In the genomic region with DNA sequence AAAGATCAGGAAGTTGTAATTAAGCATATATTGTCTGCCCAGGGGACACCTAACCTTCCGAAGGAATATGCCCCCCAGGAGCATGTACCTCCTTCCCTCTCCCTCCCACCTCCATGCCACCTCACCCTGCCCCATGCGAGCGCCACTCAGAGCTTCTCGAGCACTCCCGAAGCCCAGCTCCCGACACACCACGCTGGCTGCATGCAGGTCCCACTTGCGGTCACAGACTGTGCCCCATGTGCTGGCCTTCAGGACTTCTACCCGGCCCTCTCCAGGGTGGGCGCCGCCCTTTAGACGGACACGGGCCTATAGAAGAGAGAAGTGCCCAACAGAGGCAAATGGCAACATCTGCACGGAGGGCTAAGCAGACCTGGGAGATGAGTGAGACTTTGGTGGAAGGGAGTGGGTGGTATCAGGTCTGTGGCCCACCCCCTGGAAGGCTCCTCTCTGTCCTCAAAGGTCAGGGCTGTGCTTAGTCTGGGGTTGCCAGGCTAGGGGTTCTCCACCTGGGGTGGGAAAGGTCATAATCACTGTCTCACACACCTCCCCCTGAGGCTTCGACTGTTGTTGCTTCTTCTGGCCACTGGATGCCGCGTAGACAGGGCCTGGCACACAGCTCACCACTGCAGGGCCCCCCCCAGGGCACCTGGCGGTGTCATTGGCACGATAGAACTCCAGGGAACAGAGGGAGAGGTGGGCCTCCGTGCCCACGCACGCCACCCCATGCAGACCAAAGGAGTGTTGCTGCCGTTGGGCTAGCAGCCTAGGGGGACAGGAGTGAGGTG, we compare ENCODE assay signal across 14 cellular contexts. TPM values are rescaled to one million over a fixed set of nuclear protein-coding genes. Genes with fewer than 3 reads are reported as not detected.
DNase-seq lines count a peak whose midpoint lies in the region; ATAC-seq, FAIRE-seq and TF ChIP-seq lines count a peak whose summit lies in the region.
"Had no signal": no experiment of that assay in that cellular context is flagged by ENCODE, and none has a peak within 500 bp of the region (broad histone marks: within the 10 kb centered on the region; RNA-seq: fewer than 3 reads in every experiment).

No MANE protein-coding gene starts in this region.

- H3K27me3 Mint-ChIP-seq in HFFc6 (ENCODE audit: insufficient read depth): no peaks in the 10 kb centered on the region

- TF ChIP-seq CTCF in DND-41 (IDR thresholded peaks at IDR 0.05; ENCODE audit: borderline replicate concordance, extremely low read depth, low read length, poor library complexity, severe bottlenecking) (no peak), HFFc6 (IDR thresholded peaks at IDR 0.05) (0 out of 2 replicates have a peak, but pooled peaks have one; percentile 13), K562 (IDR thresholded peaks at IDR 0.05 in 2 of 3, conservative IDR thresholded peaks at IDR 0.05 in 1 of 3; ENCODE audit: insufficient read depth in 2 of 3, low read depth in 1 of 3, low read length in 3 of 3) (no peak), spleen (IDR thresholded peaks at IDR 0.05 in 8 of 11, conservative IDR thresholded peaks at IDR 0.05 in 3 of 11) (no peak)

- H3K27ac Mint-ChIP-seq in HFFc6: no peak overlapping the region; the same call in 1 of the 2 replicates
- H3K27ac Mint-ChIP-seq: CD4-positive, CD25-positive, alpha-beta regulatory T cell had no signal

- no peaks in the 10 kb centered on the region for H3K9me1 ChIP-seq in K562 (ENCODE audit: control insufficient read depth, insufficient read depth, low read length)

- POLR2A ChIA-PET in K562 (lab: Yijun Ruan, JAX): interaction anchor here (0.6 kb wide), 1 partner anchor 21 kb away, joined by 3 read pairs; no protein-coding TSS in a partner anchor

- H3K79me2 ChIP-seq in DND-41 (ENCODE audit: insufficient read depth, low read length) (no peaks in the 10 kb centered on the region), K562 (ENCODE audit: control insufficient read depth, insufficient read depth, low read length) (peaks cover 8% of the 10 kb centered on the region)

- H3K9ac ChIP-seq in DND-41 (ENCODE audit: low read depth, low read length): no peak overlapping the region
- H3K9ac ChIP-seq in K562 (ENCODE audit: insufficient read depth in 1 of 2, low read depth in 2 of 2, low read length in 2 of 2): peak overlapping the region in 1 of 2 experiments; percentile 37; a peak in 1 of 4 replicates

- peaks cover 5% of the 10 kb centered on the region for H3K27me3 ChIP-seq in DND-41 (ENCODE audit: insufficient read depth, low read length, poor library complexity)
- no peaks in the 10 kb centered on the region for H3K27me3 ChIP-seq in K562 (ENCODE audit: control insufficient read depth in 2 of 2, insufficient read depth in 2 of 2, low read length in 2 of 2)
- no peaks in the 10 kb centered on the region for H3K27me3 ChIP-seq in spleen (replicated peaks in 1 of 7)

- peaks cover 9% of the 10 kb centered on the region for H3K36me3 Mint-ChIP-seq in HFFc6 (ENCODE audit: low read depth)

- ATAC-seq in DND-41 (ENCODE audit: insufficient read depth, low read depth) (peak; percentile 23; the same call in 1 of the 3 replicates), K562 (no peak), HG03280 (IDR thresholded peaks at IDR 0.05; ENCODE audit: unreplicated experiment) (no peak)

- H2AFZ ChIP-seq in DND-41 (ENCODE audit: low read depth, low read length) (no peak overlapping the region), K562 (ENCODE audit: low read depth, low read length) (no peak overlapping the region)

- no peak overlapping the region for H3K4me3 Mint-ChIP-seq in HFFc6
- H3K4me3 Mint-ChIP-seq: CD4-positive, CD25-positive, alpha-beta regulatory T cell had no signal

- CTCF ChIA-PET in K562 (lab: Yijun Ruan, JAX; ENCODE audit: low intra/inter-chr PET ratio): interaction anchor here (0.6 kb wide), 1 partner anchor 58 kb away, joined by 3 read pairs; no protein-coding TSS in a partner anchor

- no peak for FAIRE-seq in K562 (lab: Jason Lieb, UNC)

- H4K20me1 ChIP-seq in DND-41 (ENCODE audit: insufficient read depth, low read length) (no peaks in the 10 kb centered on the region), K562 (replicated peaks; ENCODE audit: control insufficient read depth, insufficient read depth, low read length) (no peaks in the 10 kb centered on the region)

- H3K9me3 Mint-ChIP-seq in HFFc6: no peaks in the 10 kb centered on the region
- H3K9me3 Mint-ChIP-seq: CD4-positive, CD25-positive, alpha-beta regulatory T cell had no signal

- TF ChIP-seq RAD21 in K562 (CRISPR knock-in tag; conservative IDR thresholded peaks at IDR 0.05 in 1 of 2, IDR thresholded peaks at IDR 0.05 in 1 of 2): no peak

- intact Hi-C loops in K562 (cut with micrococcal nuclease): no loop called here
- intact Hi-C loops in spleen (cut with DNase I; ENCODE audit: low total_unique reads): no loop called here

- no TSS peak for BruUV-seq in K562 (replicated peaks; lab: Mats Ljungman, UMichigan)

- peaks cover 23% of the 10 kb centered on the region for H3K36me3 ChIP-seq in DND-41 (ENCODE audit: insufficient read depth, low read length)
- H3K36me3 ChIP-seq in K562 (ENCODE audit: control insufficient read depth, insufficient read depth, low read length): peaks cover 24% of the 10 kb centered on the region
- H3K36me3 ChIP-seq in spleen: peaks cover 0 to 32% (median 12%) of the 10 kb centered on the region in 6 donors

- TF ChIP-seq EP300 in K562 (IDR thresholded peaks at IDR 0.05; ENCODE audit: low read length): no peak

- TF ChIP-seq POLR2A in K562 (conservative IDR thresholded peaks at IDR 0.05): no peak
- TF ChIP-seq POLR2A in spleen (IDR thresholded peaks at IDR 0.05): no peak

- in situ Hi-C loops in K562 (cut with MboI): no loop called here

- H3K4me2 ChIP-seq in DND-41 (ENCODE audit: insufficient read depth, low read length) (no peak overlapping the region), K562 (ENCODE audit: insufficient read depth, low read length) (no peak overlapping the region)

- H3K4me1 Mint-ChIP-seq in HFFc6 (ENCODE audit: low read depth): peaks cover 28% of the 10 kb centered on the region

- DNase-seq in DND-41: no peak
- no peak for DNase-seq in HFFc6
- no peak for DNase-seq in K562 (ENCODE audit: extremely low read depth in 1 of 4, low spot score in 3 of 4)
- peak; percentile 71 for DNase-seq in spleen
- no peak for DNase-seq in mesenteric fat pad (ENCODE audit: low spot score)
- DNase-seq in substantia nigra (lab: John Stamatoyannopoulos, UW): no peak
- DNase-seq: AML-193; CD4-positive, CD25-positive, alpha-beta regulatory T cell; NCI-H1417; NCI-H2029; NCI-H510A treated with DMSO at 0.1 percent for 48 hours had no signal

- H3K4me1 ChIP-seq in DND-41 (ENCODE audit: insufficient read depth, low read length) (peaks cover 7% of the 10 kb centered on the region), K562 (replicated peaks in 1 of 2; ENCODE audit: control insufficient read depth in 2 of 2, insufficient read depth in 2 of 2, low read length in 2 of 2) (peaks cover 11 to 20% of the 10 kb centered on the region in 2 experiments; a peak in 4 of 5 replicates), spleen (peaks cover 4 to 41% (median 12%) of the 10 kb centered on the region in 6 donors)

- WGBS in K562 (ENCODE audit: insufficient coverage, low coverage, missing lambda C conversion rate): 50% methylated on average over 18 of the region's 23 CpGs
- 87 to 91% (median 90%) methylated on average over 21 to 23 of the region's 23 CpGs for WGBS in spleen, 5 donors

- H3K9me3 ChIP-seq in DND-41 (ENCODE audit: insufficient read depth, low read length, severe bottlenecking) (no peaks in the 10 kb centered on the region), K562 (replicated peaks; ENCODE audit: control insufficient read depth, insufficient read depth, low read depth, low read length) (no peaks in the 10 kb centered on the region), spleen (no peaks in the 10 kb centered on the region)

- H3K4me3 ChIP-seq in DND-41 (ENCODE audit: low read depth in 1 of 2, low read length in 2 of 2) (no peak overlapping the region), K562 (no peak overlapping the region), spleen (no peak overlapping the region)

- H3K27ac ChIP-seq in DND-41 (ENCODE audit: low read length) (no peak overlapping the region), K562 (ENCODE audit: extremely low read depth, low read depth, low read length) (no peak overlapping the region), spleen (no peak overlapping the region), substantia nigra (ENCODE audit: low read depth, low read length, poor library complexity, severe bottlenecking) (no peak overlapping the region)

RNA-seq across cellular contexts. Expression of a gene that starts 6.6 kb away (rescaled TPM):
- 10 to 100 TPM; 29.7 to 43.3 (median 33.6) TPM for total RNA-seq in HFFc6 (2021; fragmentation: NEBNext Ultra II Directional; extraction: Animal tissue kit (Norgen Biotek cat#: 25700))
- 76.3 and 135 TPM in 2 replicates for total RNA-seq in K562 (2011; cell fraction: chromatin; rRNA removed; ENCODE audit: low replicate concordance)
- total RNA-seq in K562 (2011; cell fraction: nucleolus; rRNA removed): 116 and 121 TPM in 2 replicates
- 69.5 and 82.8 TPM in 2 replicates for total RNA-seq in K562 (2011; cell fraction: nucleoplasm; rRNA removed)
- total RNA-seq in K562 (2014; rRNA removed) (68.0 and 76.5 TPM in 2 replicates), K562 (2014; rRNA removed; fragmentation: Illumina TruSeq; extraction: Trizol) (48.3 and 54.2 TPM in 2 replicates), K562 (2015; rRNA removed; fragmentation: Illumina TruSeq; extraction: Trizol) (56.7 and 60.5 TPM in 2 replicates), K562 (2021) (66.5 and 72.0 TPM in 2 replicates), spleen (10 to 100 TPM; 34.2 to 58.7 (median 38.7) TPM), mesenteric fat pad (35.8 TPM)
- polyA plus RNA-seq in K562 (2011; rRNA removed) (45.9 and 59.8 TPM in 2 replicates), K562 (2014; fragmentation: Illumina TruSeq; extraction: Trizol) (60.7 and 75.7 TPM in 2 replicates), K562 (2014; fragmentation: Nextera tagmentation; extraction: Ambion mirVana) (10 to 100 TPM; 66.7 to 71.2 TPM), K562 (2014; rRNA removed) (65.8 and 78.9 TPM in 2 replicates), spleen (10 to 100 TPM; 46.0 to 48.7 (median 48.0) TPM)
- 65.6 and 128 TPM in 2 replicates for polyA plus RNA-seq in K562 (2011; cell fraction: cytosol; rRNA removed)
- 86.3 and 133 TPM in 2 replicates for polyA plus RNA-seq in K562 (2011; cell fraction: nucleus; rRNA removed)
- polyA plus RNA-seq in K562 (2012): 62.5 and 70.9 TPM in 2 replicates
- polyA minus RNA-seq in K562 (2011; rRNA and poly(A)+ RNA removed): 29.0 and 45.8 TPM in 2 replicates
- polyA minus RNA-seq in K562 (2011; cell fraction: cytosol; rRNA and poly(A)+ RNA removed): 22.2 and 38.4 TPM in 2 replicates
- 58.6 and 61.0 TPM in 2 replicates for polyA minus RNA-seq in K562 (2011; cell fraction: nucleus; rRNA and poly(A)+ RNA removed)

RNA-seq across cellular contexts. Expression of a gene that starts 6.9 kb away (rescaled TPM):
- total RNA-seq in HFFc6 (2021; fragmentation: NEBNext Ultra II Directional; extraction: Animal tissue kit (Norgen Biotek cat#: 25700)): 100 to 1,000 TPM in 2 of 6 experiments, 10 to 100 TPM in 4; 81.0 to 119 (median 94.6) TPM
- 396 and 984 TPM in 2 replicates for total RNA-seq in K562 (2011; cell fraction: chromatin; rRNA removed; ENCODE audit: low replicate concordance)
- total RNA-seq in K562 (2011; cell fraction: nucleolus; rRNA removed): 901 and 928 TPM in 2 replicates
- total RNA-seq in K562 (2011; cell fraction: nucleoplasm; rRNA removed): 568 and 636 TPM in 2 replicates
- 183 and 192 TPM in 2 replicates for total RNA-seq in K562 (2014; rRNA removed)
- total RNA-seq in K562 (2014; rRNA removed; fragmentation: Illumina TruSeq; extraction: Trizol): 105 and 130 TPM in 2 replicates
- 165 and 173 TPM in 2 replicates for total RNA-seq in K562 (2015; rRNA removed; fragmentation: Illumina TruSeq; extraction: Trizol)
- 165 and 166 TPM in 2 replicates for total RNA-seq in K562 (2021)
- polyA plus RNA-seq in K562 (2011; rRNA removed): 118 and 196 TPM in 2 replicates
- polyA plus RNA-seq in K562 (2011; cell fraction: cytosol; rRNA removed): 159 and 372 TPM in 2 replicates
- polyA plus RNA-seq in K562 (2011; cell fraction: nucleus; rRNA removed): 1,037 and 1,663 TPM in 2 replicates
- 131 and 205 TPM in 2 replicates for polyA plus RNA-seq in K562 (2012)
- 217 and 245 TPM in 2 replicates for polyA plus RNA-seq in K562 (2014; fragmentation: Illumina TruSeq; extraction: Trizol)
- 100 to 1,000 TPM in 1 of 2 experiments, 10 to 100 TPM in 1; 70.7 to 113 TPM for polyA plus RNA-seq in K562 (2014; fragmentation: Nextera tagmentation; extraction: Ambion mirVana)
- polyA plus RNA-seq in K562 (2014; rRNA removed): 245 and 268 TPM in 2 replicates
- polyA minus RNA-seq in K562 (2011; rRNA and poly(A)+ RNA removed): 48.7 and 121 TPM in 2 replicates
- 56.7 and 112 TPM in 2 replicates for polyA minus RNA-seq in K562 (2011; cell fraction: cytosol; rRNA and poly(A)+ RNA removed)
- polyA minus RNA-seq in K562 (2011; cell fraction: nucleus; rRNA and poly(A)+ RNA removed): 209 and 232 TPM in 2 replicates
- total RNA-seq in spleen: 100 to 1,000 TPM; 107 to 182 (median 125) TPM
- polyA plus RNA-seq in spleen: 100 to 1,000 TPM; 140 to 226 (median 223) TPM
- 112 TPM for total RNA-seq in mesenteric fat pad

RNA-seq across cellular contexts. Expression of a gene that starts 10.3 kb away (rescaled TPM):
- under 1 TPM in 2 of 6 experiments, not detected in 4; 0.14 to 0.40 TPM for total RNA-seq in HFFc6 (2021; fragmentation: NEBNext Ultra II Directional; extraction: Animal tissue kit (Norgen Biotek cat#: 25700))
- 2.8 and 6.5 TPM in 2 replicates for total RNA-seq in K562 (2011; cell fraction: chromatin; rRNA removed; ENCODE audit: low replicate concordance)
- total RNA-seq in K562 (2011; cell fraction: nucleolus; rRNA removed): 1.7 and 2.1 TPM in 2 replicates
- 1.7 and 2.0 TPM in 2 replicates for total RNA-seq in K562 (2011; cell fraction: nucleoplasm; rRNA removed)
- total RNA-seq in K562 (2014; rRNA removed): 0.73 TPM in 1 of 2 replicates, not detected in the other
- total RNA-seq in K562 (2014; rRNA removed; fragmentation: Illumina TruSeq; extraction: Trizol): 0.06 and 0.11 TPM in 2 replicates
- 0.30 and 0.33 TPM in 2 replicates for total RNA-seq in K562 (2015; rRNA removed; fragmentation: Illumina TruSeq; extraction: Trizol)
- 0.29 and 0.38 TPM in 2 replicates for total RNA-seq in K562 (2021)
- 0.18 and 0.46 TPM in 2 replicates for polyA plus RNA-seq in K562 (2011; rRNA removed)
- polyA plus RNA-seq in K562 (2011; cell fraction: cytosol; rRNA removed): 0.03 and 0.24 TPM in 2 replicates
- polyA plus RNA-seq in K562 (2011; cell fraction: nucleus; rRNA removed): 3.1 and 4.0 TPM in 2 replicates
- 0.18 and 0.25 TPM in 2 replicates for polyA plus RNA-seq in K562 (2012)
- 0.18 TPM in 2 replicates for polyA plus RNA-seq in K562 (2014; fragmentation: Illumina TruSeq; extraction: Trizol)
- polyA plus RNA-seq in K562 (2014; fragmentation: Nextera tagmentation; extraction: Ambion mirVana): under 1 TPM; 0.04 to 0.08 TPM
- polyA plus RNA-seq in K562 (2014; rRNA removed): 0.05 and 0.21 TPM in 2 replicates
- polyA minus RNA-seq in K562 (2011; rRNA and poly(A)+ RNA removed): not detected in 2 replicates
- not detected in 2 replicates for polyA minus RNA-seq in K562 (2011; cell fraction: cytosol; rRNA and poly(A)+ RNA removed)
- 0.54 and 1.3 TPM in 2 replicates for polyA minus RNA-seq in K562 (2011; cell fraction: nucleus; rRNA and poly(A)+ RNA removed)
- total RNA-seq in spleen: under 1 TPM in 5 of 7 donors, not detected in 2; 0.24 to 0.52 (median 0.43) TPM
- under 1 TPM; 0.09 to 0.22 (median 0.11) TPM for polyA plus RNA-seq in spleen
- not detected for total RNA-seq in mesenteric fat pad
- total RNA-seq: H4, LHCN-M2 had no signal
- polyA plus RNA-seq: CD4-positive, CD25-positive, alpha-beta regulatory T cell had no signal

RNA-seq across cellular contexts. Expression of a gene that starts 17.4 kb away (rescaled TPM):
- total RNA-seq in HFFc6 (2021; fragmentation: NEBNext Ultra II Directional; extraction: Animal tissue kit (Norgen Biotek cat#: 25700)): 10 to 100 TPM; 59.4 to 76.5 (median 64.1) TPM
- total RNA-seq in K562 (2011; cell fraction: chromatin; rRNA removed; ENCODE audit: low replicate concordance): 2.6 and 3.8 TPM in 2 replicates
- 2.0 and 2.2 TPM in 2 replicates for total RNA-seq in K562 (2011; cell fraction: nucleolus; rRNA removed)
- total RNA-seq in K562 (2011; cell fraction: nucleoplasm; rRNA removed): 2.1 and 2.9 TPM in 2 replicates
- total RNA-seq in K562 (2014; rRNA removed): 0.29 and 0.64 TPM in 2 replicates
- total RNA-seq in K562 (2014; rRNA removed; fragmentation: Illumina TruSeq; extraction: Trizol): 0.25 and 0.26 TPM in 2 replicates
- 0.22 and 0.23 TPM in 2 replicates for total RNA-seq in K562 (2015; rRNA removed; fragmentation: Illumina TruSeq; extraction: Trizol)
- total RNA-seq in K562 (2021): 0.58 and 0.76 TPM in 2 replicates
- 0.99 and 1.1 TPM in 2 replicates for polyA plus RNA-seq in K562 (2011; rRNA removed)
- 0.87 and 1.1 TPM in 2 replicates for polyA plus RNA-seq in K562 (2011; cell fraction: cytosol; rRNA removed)
- 3.1 and 5.8 TPM in 2 replicates for polyA plus RNA-seq in K562 (2011; cell fraction: nucleus; rRNA removed)
- 0.59 and 1.7 TPM in 2 replicates for polyA plus RNA-seq in K562 (2012)
- 0.31 and 0.48 TPM in 2 replicates for polyA plus RNA-seq in K562 (2014; fragmentation: Illumina TruSeq; extraction: Trizol)
- polyA plus RNA-seq in K562 (2014; fragmentation: Nextera tagmentation; extraction: Ambion mirVana): under 1 TPM; 0.24 to 0.30 TPM
- 0.50 and 1.1 TPM in 2 replicates for polyA plus RNA-seq in K562 (2014; rRNA removed)
- polyA minus RNA-seq in K562 (2011; rRNA and poly(A)+ RNA removed): 0.53 and 0.66 TPM in 2 replicates
- 1.0 TPM in 1 of 2 replicates, not detected in the other for polyA minus RNA-seq in K562 (2011; cell fraction: cytosol; rRNA and poly(A)+ RNA removed)
- 1.1 and 1.8 TPM in 2 replicates for polyA minus RNA-seq in K562 (2011; cell fraction: nucleus; rRNA and poly(A)+ RNA removed)
- 10 to 100 TPM; 11.6 to 27.4 (median 18.0) TPM for total RNA-seq in spleen
- 1 to 10 TPM; 1.8 to 4.6 (median 3.6) TPM for polyA plus RNA-seq in spleen
- total RNA-seq in mesenteric fat pad: 8.2 TPM

RNA-seq across cellular contexts. Expression of a gene that starts 18.2 kb away (rescaled TPM):
- 10 to 100 TPM; 17.3 to 38.4 (median 31.5) TPM for total RNA-seq in HFFc6 (2021; fragmentation: NEBNext Ultra II Directional; extraction: Animal tissue kit (Norgen Biotek cat#: 25700))
- 7.7 and 24.2 TPM in 2 replicates for total RNA-seq in K562 (2011; cell fraction: chromatin; rRNA removed; ENCODE audit: low replicate concordance)
- 33.4 and 35.7 TPM in 2 replicates for total RNA-seq in K562 (2011; cell fraction: nucleolus; rRNA removed)
- total RNA-seq in K562 (2011; cell fraction: nucleoplasm; rRNA removed): 13.4 and 16.5 TPM in 2 replicates
- 36.4 and 44.5 TPM in 2 replicates for total RNA-seq in K562 (2014; rRNA removed)
- total RNA-seq in K562 (2014; rRNA removed; fragmentation: Illumina TruSeq; extraction: Trizol): 5.2 and 7.6 TPM in 2 replicates
- total RNA-seq in K562 (2015; rRNA removed; fragmentation: Illumina TruSeq; extraction: Trizol): 16.6 and 16.7 TPM in 2 replicates
- total RNA-seq in K562 (2021): 25.8 and 29.6 TPM in 2 replicates
- 11.3 and 12.0 TPM in 2 replicates for polyA plus RNA-seq in K562 (2011; rRNA removed)
- 11.0 and 31.7 TPM in 2 replicates for polyA plus RNA-seq in K562 (2011; cell fraction: cytosol; rRNA removed)
- 23.6 and 47.8 TPM in 2 replicates for polyA plus RNA-seq in K562 (2011; cell fraction: nucleus; rRNA removed)
- polyA plus RNA-seq in K562 (2012): 26.9 and 34.5 TPM in 2 replicates
- polyA plus RNA-seq in K562 (2014; fragmentation: Illumina TruSeq; extraction: Trizol): 16.1 and 24.2 TPM in 2 replicates
- polyA plus RNA-seq in K562 (2014; fragmentation: Nextera tagmentation; extraction: Ambion mirVana): under 1 TPM; 0.59 to 0.99 TPM
- polyA plus RNA-seq in K562 (2014; rRNA removed): 27.7 and 33.0 TPM in 2 replicates
- 7.6 and 10.6 TPM in 2 replicates for polyA minus RNA-seq in K562 (2011; rRNA and poly(A)+ RNA removed)
- 14.9 and 16.0 TPM in 2 replicates for polyA minus RNA-seq in K562 (2011; cell fraction: cytosol; rRNA and poly(A)+ RNA removed)
- 20.7 and 21.3 TPM in 2 replicates for polyA minus RNA-seq in K562 (2011; cell fraction: nucleus; rRNA and poly(A)+ RNA removed)
- 10 to 100 TPM; 36.2 to 59.1 (median 39.7) TPM for total RNA-seq in spleen
- 10 to 100 TPM; 19.9 to 41.7 (median 21.0) TPM for polyA plus RNA-seq in spleen
- 38.2 TPM for total RNA-seq in mesenteric fat pad
